In genomic region chr3:98587654-98588532, GRCh38 we compare ENCODE assay signal across 13 cellular contexts. TPM values are rescaled to one million over a fixed set of nuclear protein-coding genes. Genes with fewer than 3 reads are reported as not detected.
DNase-seq lines count a peak whose midpoint lies in the region; ATAC-seq and TF ChIP-seq lines count a peak whose summit lies in the region.
"Had no signal": no experiment of that assay in that cellular context is flagged by ENCODE, and none has a peak within 500 bp of the region (broad histone marks: within the 10 kb centered on the region; RNA-seq: fewer than 3 reads in every experiment).

No MANE protein-coding gene starts in this region.

- no peak for ATAC-seq in HG02973 (IDR thresholded peaks at IDR 0.05; ENCODE audit: unreplicated experiment)

- peaks cover 31% of the 10 kb centered on the region for H3K4me1 Mint-ChIP-seq in MCF 10A (ENCODE audit: insufficient read depth, unreplicated experiment)

- no peaks in the 10 kb centered on the region for H3K27me3 Mint-ChIP-seq in MCF 10A (ENCODE audit: insufficient read depth, unreplicated experiment)
- H3K27me3 Mint-ChIP-seq: CD4-positive, CD25-positive, alpha-beta regulatory T cell had no signal

- H3K4me3 ChIP-seq in breast epithelium (no peak overlapping the region), fibroblast of pulmonary artery (replicated peaks; ENCODE audit: low read depth, low read length) (no peak overlapping the region)

- no peak overlapping the region for H3K4me3 Mint-ChIP-seq in MCF 10A (ENCODE audit: unreplicated experiment)

- no TSS peak for BruUV-seq in MCF 10A (replicated peaks; lab: Mats Ljungman, UMichigan)

- DNase-seq in MCF 10A (ENCODE audit: unreplicated experiment) (no peak), breast epithelium (ENCODE audit: low spot score in 2 of 2) (no peak), SW 1271 (lab: John Stamatoyannopoulos, UW) (peak; percentile 2 to 4), fibroblast of pulmonary artery (ENCODE audit: low read depth) (peak; percentile 28), NCI-H345 (lab: John Stamatoyannopoulos, UW) (no peak), D341Med (ENCODE audit: low spot score) (no peak), DMS79 (lab: John Stamatoyannopoulos, UW) (no peak)
- DNase-seq: activated CD4-positive, CD25-positive, alpha-beta regulatory T cell; CD4-positive, CD25-positive, alpha-beta regulatory T cell; NCI-H1417 had no signal

- peaks cover 37% of the 10 kb centered on the region for H3K36me3 Mint-ChIP-seq in MCF 10A (ENCODE audit: insufficient read depth, unreplicated experiment)

- no peaks in the 10 kb centered on the region for H3K27me3 ChIP-seq in breast epithelium

- no peaks in the 10 kb centered on the region for H3K36me3 ChIP-seq in breast epithelium

- H3K9me3 Mint-ChIP-seq in MCF 10A (ENCODE audit: unreplicated experiment), result no peaks in the 10 kb centered on the region
- H3K9me3 Mint-ChIP-seq: CD4-positive, CD25-positive, alpha-beta regulatory T cell had no signal

- TF ChIP-seq CTCF in MCF 10A (IDR thresholded peaks at IDR 0.05; ENCODE audit: unreplicated experiment), result peak; percentile 30
- TF ChIP-seq CTCF in breast epithelium (IDR thresholded peaks at IDR 0.05), result no peak
- TF ChIP-seq CTCF in fibroblast of pulmonary artery (IDR thresholded peaks at IDR 0.05; ENCODE audit: low read length, missing control alignments), result peak; percentile 53

- CTCF ChIA-PET in MCF 10A (lab: Yijun Ruan, JAX), result interaction anchor here (0.7 to 2.7 kb wide), 15 partner anchors 9 to 799 kb away, joined by 3 to 19 read pairs (median 4); no protein-coding TSS in a partner anchor

- no peak overlapping the region for H3K27ac ChIP-seq in breast epithelium

- intact Hi-C loops in MCF 10A (cut with micrococcal nuclease) (loop anchor here (1.0 to 5.0 kb wide), 2 partner anchors 226 to 549 kb away; no protein-coding TSS in a partner anchor), breast epithelium (cut with DNase I; ENCODE audit: low total_unique reads) (no loop called here)

- no peak overlapping the region for H3K27ac Mint-ChIP-seq in MCF 10A (ENCODE audit: low read depth, unreplicated experiment)
- H3K27ac Mint-ChIP-seq: CD4-positive, CD25-positive, alpha-beta regulatory T cell had no signal

- POLR2A ChIA-PET in MCF 10A (lab: Yijun Ruan, JAX), result interaction anchor here (0.6 kb wide), 1 partner anchor 912 kb away, joined by 3 read pairs; no protein-coding TSS in a partner anchor

- no peak for TF ChIP-seq POLR2A in breast epithelium (IDR thresholded peaks at IDR 0.05)

- no peaks in the 10 kb centered on the region for H3K9me3 ChIP-seq in breast epithelium

- peaks cover 0 to 3% of the 10 kb centered on the region in 2 donors for H3K4me1 ChIP-seq in breast epithelium

RNA-seq across cellular contexts. Expression of gene CPOX, which starts 5.5 kb away (rescaled TPM):
- total RNA-seq in MCF 10A (2022) (10.8 and 11.2 TPM in 2 replicates), breast epithelium (10 to 100 TPM; 14.4 to 22.1 (median 15.1) TPM)

RNA-seq across cellular contexts. Expression of gene GPR15, which starts 56.1 kb away (rescaled TPM):
- total RNA-seq in MCF 10A (2022) (not detected in 2 replicates), breast epithelium (1 to 10 TPM in 1 of 3 donors, under 1 TPM in 1, not detected in 1; 0.59 to 1.6 TPM)
- total RNA-seq: dermis microvascular lymphatic vessel endothelial cell, skeletal muscle tissue had no signal

Comparison
In these comparisons a context has a peak if more than half of its experiments do, and no peak if none do; other contexts are left out.
1. CTCF ChIP-seq: peak in MCF 10A (single experiment) and fibroblast of pulmonary artery (single experiment); none in breast epithelium (0 of 3).
2. DNase-seq: peak in SW 1271 (2 of 2) and fibroblast of pulmonary artery (single experiment); none in MCF 10A (single experiment), breast epithelium (0 of 2), NCI-H345 (single experiment), D341Med (single experiment) and DMS79 (single experiment).